ENCODE assay signal across 25 cellular contexts in genomic region chrX:153731845-153732215, GRCh38. TPM values are rescaled to one million over a fixed set of nuclear protein-coding genes. Genes with fewer than 3 reads are reported as not detected.
A peak's percentile ranks its signal among the peaks of the same experiment; 100 is the strongest.
DNase-seq lines count a peak whose midpoint lies in the region; ATAC-seq, FAIRE-seq and TF ChIP-seq lines count a peak whose summit lies in the region.
"Had no signal": no experiment of that assay in that cellular context is flagged by ENCODE, and none has a peak within 500 bp of the region (broad histone marks: within the 10 kb centered on the region; RNA-seq: fewer than 3 reads in every experiment).

No MANE protein-coding gene starts in this region.

- POLR2A ChIA-PET in HepG2 (lab: Yijun Ruan, JAX) = interaction anchor here (1.1 kb wide), 1 partner anchor 62 kb away, joined by 3 read pairs; the partner anchor contains the start of genes IDH3G and SSR4
- POLR2A ChIA-PET in activated naive CD8-positive, alpha-beta T cell treated with anti-CD3 and anti-CD28 coated beads, Interleukin-2, amount 10 ng/mL, durations not matched to agents 7 days and 5 days (lab: Charles Lee) = no interaction called here

- in situ Hi-C loops in HepG2 (cut with HindIII; ENCODE audit: extremely low pct_ligation_motif_present, low pct_unique_long_range_greater_than_20kb) = no loop called here

- peaks cover 19% of the 10 kb centered on the region for H4K20me1 ChIP-seq in HepG2 (ENCODE audit: insufficient read depth, low read length)

- H3K4me3 ChIP-seq in HepG2 (replicated peaks in 1 of 3; ENCODE audit: insufficient read depth in 1 of 3, low read depth in 2 of 3, low read length in 3 of 3) (no peak overlapping the region), right lobe of liver (no peak overlapping the region), Peyer's patch (no peak overlapping the region)
- H3K4me3 ChIP-seq: left ventricle myocardium inferior, prostate gland, sigmoid colon had no signal

- H3K27ac ChIP-seq in HepG2 (ENCODE audit: extremely low read length, insufficient read depth, low read length) = no peak overlapping the region
- no peak overlapping the region for H3K27ac ChIP-seq in right lobe of liver
- H3K27ac ChIP-seq in Peyer's patch = no peak overlapping the region
- H3K27ac ChIP-seq: left ventricle myocardium inferior, prostate gland, sigmoid colon, VCaP had no signal

- no TSS peak for BruUV-seq in HepG2 (replicated peaks; lab: Mats Ljungman, UMichigan)

- 100% methylated on average over 2 of the region's 3 CpGs for WGBS in HepG2 (ENCODE audit: low lambda C conversion rate)
- 80% methylated on average over 3 of the region's 3 CpGs for WGBS in right lobe of liver (ENCODE audit: insufficient coverage, low coverage, low lambda C conversion rate, missing lambda C conversion rate)

- intact Hi-C loops in HepG2 (cut with micrococcal nuclease; ENCODE audit: unreplicated experiment) (no loop called here), right lobe of liver (cut with DNase I) (no loop called here)

- peaks cover 21% of the 10 kb centered on the region for H3K4me1 Mint-ChIP-seq in T-helper 1 cell treated with Interleukin-12 subunit alpha and Interleukin-12 subunit beta and Interleukin-4 antibody, amounts not matched to agents 30 μg/mL and 1 μg/mL, for 36 hours (ENCODE audit: low read depth)
- H3K4me1 Mint-ChIP-seq in activated naive CD8-positive, alpha-beta T cell treated with anti-CD3 and anti-CD28 coated beads, Interleukin-2, amount 10 ng/mL, durations not matched to agents 7 days and 5 days = peaks cover 27% of the 10 kb centered on the region
- peaks cover 43% of the 10 kb centered on the region for H3K4me1 Mint-ChIP-seq in stimulated activated effector memory CD8-positive, alpha-beta T cell treated with anti-CD3 and anti-CD28 coated beads, Interleukin-12 subunit alpha, Interleukin-12 subunit beta, amount 100 ng/mL, for 72 hours

- peaks cover 9% of the 10 kb centered on the region for H3K9me3 Mint-ChIP-seq in T-helper 1 cell treated with Interleukin-12 subunit alpha and Interleukin-12 subunit beta and Interleukin-4 antibody, amounts not matched to agents 30 μg/mL and 1 μg/mL, for 36 hours
- no peaks in the 10 kb centered on the region for H3K9me3 Mint-ChIP-seq in activated naive CD8-positive, alpha-beta T cell treated with anti-CD3 and anti-CD28 coated beads, Interleukin-2, amount 10 ng/mL, durations not matched to agents 7 days and 5 days
- peaks cover 2% of the 10 kb centered on the region for H3K9me3 Mint-ChIP-seq in stimulated activated effector memory CD8-positive, alpha-beta T cell treated with anti-CD3 and anti-CD28 coated beads, Interleukin-12 subunit alpha, Interleukin-12 subunit beta, amount 100 ng/mL, for 72 hours
- H3K9me3 Mint-ChIP-seq: CD4-positive, alpha-beta T cell; stimulated activated naive CD8-positive, alpha-beta T cell treated with anti-CD3 and anti-CD28 coated beads, Interleukin-15, Interleukin-2, amounts not matched to agents 100 ng/mL and 50 ng/mL, for 24 hours had no signal

- CTCF ChIA-PET in HepG2 (lab: Yijun Ruan, JAX; ENCODE audit: low intra/inter-chr PET ratio, low total read pairs) = no interaction called here

- TF ChIP-seq EP300 in HepG2 (IDR thresholded peaks at IDR 0.05; ENCODE audit: low read depth in 2 of 2, low read length in 2 of 2) (no peak), HepG2 (CRISPR knock-in tag; IDR thresholded peaks at IDR 0.05; ENCODE audit: borderline replicate concordance) (no peak)

- ATAC-seq in HepG2 = no peak
- no peak for ATAC-seq in right lobe of liver
- no peak for ATAC-seq in activated naive CD8-positive, alpha-beta T cell treated with anti-CD3 and anti-CD28 coated beads, Interleukin-2, amount 10 ng/mL, durations not matched to agents 7 days and 5 days (ENCODE audit: low read depth)
- ATAC-seq in stimulated activated effector memory CD8-positive, alpha-beta T cell treated with anti-CD3 and anti-CD28 coated beads, Interleukin-12 subunit alpha, Interleukin-12 subunit beta, amount 100 ng/mL, for 72 hours = peak; percentile 43

- peaks cover 14% of the 10 kb centered on the region for H3K79me2 ChIP-seq in HepG2 (ENCODE audit: insufficient read depth, low read length)

- TF ChIP-seq RAD21 in HepG2 (CRISPR knock-in tag; IDR thresholded peaks at IDR 0.05) = no peak

- H3K9me3 ChIP-seq in HepG2 (ENCODE audit: low read length) (no peaks in the 10 kb centered on the region), right lobe of liver (no peaks in the 10 kb centered on the region), Peyer's patch (no peaks in the 10 kb centered on the region)
- H3K9me3 ChIP-seq: left ventricle myocardium inferior, prostate gland, sigmoid colon had no signal

- no peak for DNase-seq in T-helper 1 cell
- DNase-seq in HepG2 (ENCODE audit: low spot score) = no peak
- DNase-seq in right lobe of liver = no peak
- DNase-seq in activated naive CD8-positive, alpha-beta T cell treated with anti-CD3 and anti-CD28 coated beads, Interleukin-2, amount 10 ng/mL, durations not matched to agents 7 days and 5 days = no peak
- DNase-seq in stimulated activated effector memory CD8-positive, alpha-beta T cell treated with anti-CD3 and anti-CD28 coated beads, Interleukin-12 subunit alpha, Interleukin-12 subunit beta, amount 100 ng/mL, for 72 hours (ENCODE audit: low spot score in 2 of 2) = no peak
- DNase-seq in Peyer's patch = no peak
- no peak for DNase-seq in cerebellar nuclear complex (lab: John Stamatoyannopoulos, UW)
- DNase-seq: 8988T; activated CD4-positive, alpha-beta T cell treated with anti-CD3 and anti-CD28 coated beads, Interleukin-2, amount 50 U/mL, for 4 hours; activated T-cell treated with anti-CD3 and anti-CD28 coated beads for 4 hours; CD4-positive, alpha-beta T cell; HCEC 1CT; left ventricle myocardium inferior; NCI-H1694 treated with DMSO at 0.1 percent for 48 hours; NCI-H2171; NCI-H510A treated with DMSO at 0.1 percent for 48 hours; NK-92 treated with Interleukin-12 subunit alpha and Interleukin-12 subunit beta, amount 100 ng/mL, for 24 hours; SHP77; sigmoid colon; T-helper 9 cell had no signal

- peaks cover 33% of the 10 kb centered on the region for H3K36me3 Mint-ChIP-seq in T-helper 1 cell treated with Interleukin-12 subunit alpha and Interleukin-12 subunit beta and Interleukin-4 antibody, amounts not matched to agents 30 μg/mL and 1 μg/mL, for 36 hours (ENCODE audit: low read depth)
- peaks cover 29% of the 10 kb centered on the region for H3K36me3 Mint-ChIP-seq in activated naive CD8-positive, alpha-beta T cell treated with anti-CD3 and anti-CD28 coated beads, Interleukin-2, amount 10 ng/mL, durations not matched to agents 7 days and 5 days
- no peaks in the 10 kb centered on the region for H3K36me3 Mint-ChIP-seq in stimulated activated effector memory CD8-positive, alpha-beta T cell treated with anti-CD3 and anti-CD28 coated beads, Interleukin-12 subunit alpha, Interleukin-12 subunit beta, amount 100 ng/mL, for 72 hours

- peak overlapping the region; percentile 57 for H3K27ac Mint-ChIP-seq in T-helper 1 cell treated with Interleukin-12 subunit alpha and Interleukin-12 subunit beta and Interleukin-4 antibody, amounts not matched to agents 30 μg/mL and 1 μg/mL, for 36 hours
- H3K27ac Mint-ChIP-seq in activated naive CD8-positive, alpha-beta T cell treated with anti-CD3 and anti-CD28 coated beads, Interleukin-2, amount 10 ng/mL, durations not matched to agents 7 days and 5 days = peak overlapping the region; percentile 49
- no peak overlapping the region for H3K27ac Mint-ChIP-seq in stimulated activated effector memory CD8-positive, alpha-beta T cell treated with anti-CD3 and anti-CD28 coated beads, Interleukin-12 subunit alpha, Interleukin-12 subunit beta, amount 100 ng/mL, for 72 hours
- H3K27ac Mint-ChIP-seq: activated naive CD8-positive, alpha-beta T cell; CD4-positive, alpha-beta T cell had no signal

- TF ChIP-seq POLR2A in HepG2 (IDR thresholded peaks at IDR 0.05; ENCODE audit: insufficient read depth in 1 of 2, low read depth in 2 of 2, low read length in 2 of 2) (no peak), right lobe of liver (IDR thresholded peaks at IDR 0.05) (no peak), Peyer's patch (IDR thresholded peaks at IDR 0.05) (no peak)

- no peak overlapping the region for H3K4me3 Mint-ChIP-seq in T-helper 1 cell treated with Interleukin-12 subunit alpha and Interleukin-12 subunit beta and Interleukin-4 antibody, amounts not matched to agents 30 μg/mL and 1 μg/mL, for 36 hours
- H3K4me3 Mint-ChIP-seq in activated naive CD8-positive, alpha-beta T cell treated with anti-CD3 and anti-CD28 coated beads, Interleukin-2, amount 10 ng/mL, durations not matched to agents 7 days and 5 days = no peak overlapping the region
- peak overlapping the region; percentile 38 for H3K4me3 Mint-ChIP-seq in stimulated activated effector memory CD8-positive, alpha-beta T cell treated with anti-CD3 and anti-CD28 coated beads, Interleukin-12 subunit alpha, Interleukin-12 subunit beta, amount 100 ng/mL, for 72 hours
- H3K4me3 Mint-ChIP-seq: activated naive CD8-positive, alpha-beta T cell; CD4-positive, alpha-beta T cell; stimulated activated naive CD8-positive, alpha-beta T cell treated with anti-CD3 and anti-CD28 coated beads, Interleukin-15, Interleukin-2, amounts not matched to agents 100 ng/mL and 50 ng/mL, for 24 hours had no signal

- TF ChIP-seq CTCF in HepG2 (CRISPR knock-in tag; IDR thresholded peaks at IDR 0.05) (no peak), right lobe of liver (IDR thresholded peaks at IDR 0.05) (no peak), Peyer's patch (IDR thresholded peaks at IDR 0.05) (no peak)

- peaks cover 0 to 9% of the 10 kb centered on the region in 2 experiments; a peak in 1 of 5 replicates for H3K36me3 ChIP-seq in HepG2 (replicated peaks in 1 of 2; ENCODE audit: control insufficient read depth in 1 of 2, insufficient read depth in 2 of 2, low read length in 2 of 2)
- peaks cover 0 to under 1% (median 0%) of the 10 kb centered on the region in 4 donors for H3K36me3 ChIP-seq in right lobe of liver
- peaks cover 0 to 6% (median 0%) of the 10 kb centered on the region in 3 donors for H3K36me3 ChIP-seq in Peyer's patch
- H3K36me3 ChIP-seq: prostate gland had no signal

- H3K27me3 ChIP-seq in HepG2 (ENCODE audit: control insufficient read depth in 1 of 2, insufficient read depth in 2 of 2, low read length in 2 of 2) = no peaks in the 10 kb centered on the region
- no peaks in the 10 kb centered on the region for H3K27me3 ChIP-seq in right lobe of liver
- no peaks in the 10 kb centered on the region for H3K27me3 ChIP-seq in Peyer's patch
- H3K27me3 ChIP-seq: sigmoid colon had no signal

- no peaks in the 10 kb centered on the region for H3K27me3 Mint-ChIP-seq in T-helper 1 cell treated with Interleukin-12 subunit alpha and Interleukin-12 subunit beta and Interleukin-4 antibody, amounts not matched to agents 30 μg/mL and 1 μg/mL, for 36 hours (ENCODE audit: low read depth)
- H3K27me3 Mint-ChIP-seq in activated naive CD8-positive, alpha-beta T cell treated with anti-CD3 and anti-CD28 coated beads, Interleukin-2, amount 10 ng/mL, durations not matched to agents 7 days and 5 days = no peaks in the 10 kb centered on the region
- H3K27me3 Mint-ChIP-seq: activated naive CD8-positive, alpha-beta T cell; CD4-positive, alpha-beta T cell; stimulated activated naive CD8-positive, alpha-beta T cell treated with anti-CD3 and anti-CD28 coated beads, Interleukin-15, Interleukin-2, amounts not matched to agents 100 ng/mL and 50 ng/mL, for 24 hours had no signal

- peak; percentile 8 for FAIRE-seq in HepG2 (lab: Jason Lieb, UNC)

- H2AFZ ChIP-seq in HepG2 (ENCODE audit: low read length) = no peak overlapping the region

- H3K4me1 ChIP-seq in HepG2 (ENCODE audit: insufficient read depth, low read length) (peaks cover 50% of the 10 kb centered on the region), right lobe of liver (no peaks in the 10 kb centered on the region), Peyer's patch (peaks cover 0 to 18% (median 1%) of the 10 kb centered on the region in 4 donors)
- H3K4me1 ChIP-seq: prostate gland had no signal

- no peak overlapping the region for H3K4me2 ChIP-seq in HepG2 (ENCODE audit: low read depth, low read length)

- H3K9ac ChIP-seq in HepG2 (ENCODE audit: insufficient read depth, low read depth, low read length) = no peak overlapping the region

RNA-seq across cellular contexts. Expression of gene ABCD1, which starts 7.2 kb away (rescaled TPM):
- total RNA-seq in HepG2 (2016; rRNA removed; fragmentation: Illumina TruSeq; extraction: Trizol) (10.1 and 15.9 TPM in 2 replicates), right lobe of liver (10 to 100 TPM in 4 of 6 experiments, 1 to 10 TPM in 2; 8.0 to 20.8 (median 10.9) TPM), Peyer's patch (10 to 100 TPM; 14.9 to 94.2 (median 68.0) TPM)
- 1.6 and 2.0 TPM in 2 replicates for total RNA-seq in HepG2 (2016; cell fraction: cytosol; rRNA removed; fragmentation: Illumina TruSeq; extraction: Trizol; ENCODE audit: low read depth)
- 9.1 and 16.2 TPM in 2 replicates for total RNA-seq in HepG2 (2016; cell fraction: insoluble cytoplasmic fraction; rRNA removed; fragmentation: Illumina TruSeq; extraction: Trizol)
- total RNA-seq in HepG2 (2016; cell fraction: membrane; rRNA removed; fragmentation: Illumina TruSeq; extraction: Trizol) = 5.1 and 7.8 TPM in 2 replicates
- 14.6 and 18.2 TPM in 2 replicates for total RNA-seq in HepG2 (2016; cell fraction: nucleus; rRNA removed; fragmentation: Illumina TruSeq; extraction: Trizol)
- polyA plus RNA-seq in HepG2 (2011; rRNA removed) = 11.4 and 15.4 TPM in 2 replicates
- polyA plus RNA-seq in HepG2 (2011; cell fraction: cytosol; rRNA removed) = 7.2 and 9.7 TPM in 2 replicates
- polyA plus RNA-seq in HepG2 (2011; cell fraction: nucleus; rRNA removed) = 50.2 and 59.9 TPM in 2 replicates
- 19.7 and 23.2 TPM in 2 replicates for polyA plus RNA-seq in HepG2 (2012)
- polyA plus RNA-seq in HepG2 (2016; cell fraction: cytosol; fragmentation: Illumina TruSeq; extraction: Trizol; ENCODE audit: low read depth) = 2.1 and 2.2 TPM in 2 replicates
- polyA plus RNA-seq in HepG2 (2016; cell fraction: insoluble cytoplasmic fraction; fragmentation: Illumina TruSeq; extraction: Trizol; ENCODE audit: low read depth) = 8.6 and 12.6 TPM in 2 replicates
- 4.3 and 5.1 TPM in 2 replicates for polyA plus RNA-seq in HepG2 (2016; cell fraction: membrane; fragmentation: Illumina TruSeq; extraction: Trizol; ENCODE audit: low read depth)
- 34.6 and 36.9 TPM in 2 replicates for polyA plus RNA-seq in HepG2 (2016; cell fraction: nucleus; fragmentation: Illumina TruSeq; extraction: Trizol; ENCODE audit: insufficient read depth, low read depth)
- 25.4 and 48.9 TPM in 2 replicates for polyA minus RNA-seq in HepG2 (2011; rRNA and poly(A)+ RNA removed; ENCODE audit: low replicate concordance)
- 19.4 and 20.9 TPM in 2 replicates for polyA minus RNA-seq in HepG2 (2011; cell fraction: cytosol; rRNA and poly(A)+ RNA removed)
- 25.5 and 30.1 TPM in 2 replicates for polyA minus RNA-seq in HepG2 (2011; cell fraction: nucleus; rRNA and poly(A)+ RNA removed)
- total RNA-seq in activated naive CD8-positive, alpha-beta T cell treated with anti-CD3 and anti-CD28 coated beads, Interleukin-2, amount 10 ng/mL, durations not matched to agents 7 days and 5 days = 10 to 100 TPM; 15.9 to 16.4 TPM

RNA-seq across cellular contexts. Expression of gene BCAP31, which starts 7.6 kb away (rescaled TPM):
- total RNA-seq in HepG2 (2016; rRNA removed; fragmentation: Illumina TruSeq; extraction: Trizol) (101 and 178 TPM in 2 replicates), right lobe of liver (100 to 1,000 TPM; 100 to 126 (median 107) TPM), Peyer's patch (100 to 1,000 TPM in 2 of 4 donors, 10 to 100 TPM in 2; 45.4 to 148 (median 101) TPM)
- 102 and 117 TPM in 2 replicates for total RNA-seq in HepG2 (2016; cell fraction: cytosol; rRNA removed; fragmentation: Illumina TruSeq; extraction: Trizol; ENCODE audit: low read depth)
- 101 and 181 TPM in 2 replicates for total RNA-seq in HepG2 (2016; cell fraction: insoluble cytoplasmic fraction; rRNA removed; fragmentation: Illumina TruSeq; extraction: Trizol)
- total RNA-seq in HepG2 (2016; cell fraction: membrane; rRNA removed; fragmentation: Illumina TruSeq; extraction: Trizol) = 109 and 120 TPM in 2 replicates
- 130 and 143 TPM in 2 replicates for total RNA-seq in HepG2 (2016; cell fraction: nucleus; rRNA removed; fragmentation: Illumina TruSeq; extraction: Trizol)
- 139 and 155 TPM in 2 replicates for polyA plus RNA-seq in HepG2 (2011; rRNA removed)
- 152 and 160 TPM in 2 replicates for polyA plus RNA-seq in HepG2 (2011; cell fraction: cytosol; rRNA removed)
- 78.1 and 93.1 TPM in 2 replicates for polyA plus RNA-seq in HepG2 (2011; cell fraction: nucleus; rRNA removed)
- polyA plus RNA-seq in HepG2 (2012) = 231 and 288 TPM in 2 replicates
- polyA plus RNA-seq in HepG2 (2016; cell fraction: cytosol; fragmentation: Illumina TruSeq; extraction: Trizol; ENCODE audit: low read depth) = 105 and 124 TPM in 2 replicates
- polyA plus RNA-seq in HepG2 (2016; cell fraction: insoluble cytoplasmic fraction; fragmentation: Illumina TruSeq; extraction: Trizol; ENCODE audit: low read depth) = 93.2 and 96.9 TPM in 2 replicates
- polyA plus RNA-seq in HepG2 (2016; cell fraction: membrane; fragmentation: Illumina TruSeq; extraction: Trizol; ENCODE audit: low read depth) = 94.8 and 109 TPM in 2 replicates
- polyA plus RNA-seq in HepG2 (2016; cell fraction: nucleus; fragmentation: Illumina TruSeq; extraction: Trizol; ENCODE audit: insufficient read depth, low read depth) = 219 and 236 TPM in 2 replicates
- polyA minus RNA-seq in HepG2 (2011; rRNA and poly(A)+ RNA removed; ENCODE audit: low replicate concordance) = 297 and 320 TPM in 2 replicates
- 61.3 and 65.4 TPM in 2 replicates for polyA minus RNA-seq in HepG2 (2011; cell fraction: cytosol; rRNA and poly(A)+ RNA removed)
- polyA minus RNA-seq in HepG2 (2011; cell fraction: nucleus; rRNA and poly(A)+ RNA removed) = 46.2 and 58.7 TPM in 2 replicates
- 100 to 1,000 TPM; 140 to 141 TPM for total RNA-seq in activated naive CD8-positive, alpha-beta T cell treated with anti-CD3 and anti-CD28 coated beads, Interleukin-2, amount 10 ng/mL, durations not matched to agents 7 days and 5 days

RNA-seq across cellular contexts. Expression of gene PLXNB3, which starts 32.2 kb away (rescaled TPM):
- total RNA-seq in HepG2 (2016; rRNA removed; fragmentation: Illumina TruSeq; extraction: Trizol) (1.2 and 3.0 TPM in 2 replicates), right lobe of liver (1 to 10 TPM in 3 of 6 experiments, under 1 TPM in 3; 0.55 to 1.7 (median 0.94) TPM), Peyer's patch (10 to 100 TPM in 1 of 4 donors, 1 to 10 TPM in 3; 2.7 to 25.6 (median 7.6) TPM)
- 0.20 and 0.62 TPM in 2 replicates for total RNA-seq in HepG2 (2016; cell fraction: cytosol; rRNA removed; fragmentation: Illumina TruSeq; extraction: Trizol; ENCODE audit: low read depth)
- total RNA-seq in HepG2 (2016; cell fraction: insoluble cytoplasmic fraction; rRNA removed; fragmentation: Illumina TruSeq; extraction: Trizol) = 0.51 and 3.2 TPM in 2 replicates
- 0.90 and 1.4 TPM in 2 replicates for total RNA-seq in HepG2 (2016; cell fraction: membrane; rRNA removed; fragmentation: Illumina TruSeq; extraction: Trizol)
- total RNA-seq in HepG2 (2016; cell fraction: nucleus; rRNA removed; fragmentation: Illumina TruSeq; extraction: Trizol) = 3.6 and 5.9 TPM in 2 replicates
- 6.9 and 8.1 TPM in 2 replicates for polyA plus RNA-seq in HepG2 (2011; rRNA removed)
- 2.0 and 3.8 TPM in 2 replicates for polyA plus RNA-seq in HepG2 (2011; cell fraction: cytosol; rRNA removed)
- 40.4 and 58.7 TPM in 2 replicates for polyA plus RNA-seq in HepG2 (2011; cell fraction: nucleus; rRNA removed)
- 3.4 and 5.7 TPM in 2 replicates for polyA plus RNA-seq in HepG2 (2012)
- polyA plus RNA-seq in HepG2 (2016; cell fraction: cytosol; fragmentation: Illumina TruSeq; extraction: Trizol; ENCODE audit: low read depth) = 0.61 and 0.93 TPM in 2 replicates
- 1.8 and 2.9 TPM in 2 replicates for polyA plus RNA-seq in HepG2 (2016; cell fraction: insoluble cytoplasmic fraction; fragmentation: Illumina TruSeq; extraction: Trizol; ENCODE audit: low read depth)
- 2.0 and 2.3 TPM in 2 replicates for polyA plus RNA-seq in HepG2 (2016; cell fraction: membrane; fragmentation: Illumina TruSeq; extraction: Trizol; ENCODE audit: low read depth)
- 20.2 and 27.0 TPM in 2 replicates for polyA plus RNA-seq in HepG2 (2016; cell fraction: nucleus; fragmentation: Illumina TruSeq; extraction: Trizol; ENCODE audit: insufficient read depth, low read depth)
- 0.68 and 8.0 TPM in 2 replicates for polyA minus RNA-seq in HepG2 (2011; rRNA and poly(A)+ RNA removed; ENCODE audit: low replicate concordance)
- polyA minus RNA-seq in HepG2 (2011; cell fraction: cytosol; rRNA and poly(A)+ RNA removed) = 5.1 and 5.5 TPM in 2 replicates
- 5.0 and 6.8 TPM in 2 replicates for polyA minus RNA-seq in HepG2 (2011; cell fraction: nucleus; rRNA and poly(A)+ RNA removed)
- total RNA-seq in activated naive CD8-positive, alpha-beta T cell treated with anti-CD3 and anti-CD28 coated beads, Interleukin-2, amount 10 ng/mL, durations not matched to agents 7 days and 5 days = 1 to 10 TPM; 1.3 to 2.1 TPM
- total RNA-seq: CD4-positive, alpha-beta T cell had no signal

RNA-seq across cellular contexts. Expression of gene SLC6A8, which starts 44.1 kb away (rescaled TPM):
- 9.0 and 13.9 TPM in 2 replicates for total RNA-seq in HepG2 (2016; rRNA removed; fragmentation: Illumina TruSeq; extraction: Trizol)
- total RNA-seq in HepG2 (2016; cell fraction: cytosol; rRNA removed; fragmentation: Illumina TruSeq; extraction: Trizol; ENCODE audit: low read depth) = 5.6 and 6.3 TPM in 2 replicates
- 8.6 and 16.2 TPM in 2 replicates for total RNA-seq in HepG2 (2016; cell fraction: insoluble cytoplasmic fraction; rRNA removed; fragmentation: Illumina TruSeq; extraction: Trizol)
- 22.0 and 22.3 TPM in 2 replicates for total RNA-seq in HepG2 (2016; cell fraction: membrane; rRNA removed; fragmentation: Illumina TruSeq; extraction: Trizol)
- total RNA-seq in HepG2 (2016; cell fraction: nucleus; rRNA removed; fragmentation: Illumina TruSeq; extraction: Trizol) = 11.0 and 18.5 TPM in 2 replicates
- polyA plus RNA-seq in HepG2 (2011; rRNA removed) = 176 and 264 TPM in 2 replicates
- polyA plus RNA-seq in HepG2 (2011; cell fraction: cytosol; rRNA removed) = 196 and 214 TPM in 2 replicates
- 723 and 745 TPM in 2 replicates for polyA plus RNA-seq in HepG2 (2011; cell fraction: nucleus; rRNA removed)
- 356 and 405 TPM in 2 replicates for polyA plus RNA-seq in HepG2 (2012)
- polyA plus RNA-seq in HepG2 (2016; cell fraction: cytosol; fragmentation: Illumina TruSeq; extraction: Trizol; ENCODE audit: low read depth) = 10.4 and 12.7 TPM in 2 replicates
- polyA plus RNA-seq in HepG2 (2016; cell fraction: insoluble cytoplasmic fraction; fragmentation: Illumina TruSeq; extraction: Trizol; ENCODE audit: low read depth) = 19.8 and 27.0 TPM in 2 replicates
- polyA plus RNA-seq in HepG2 (2016; cell fraction: membrane; fragmentation: Illumina TruSeq; extraction: Trizol; ENCODE audit: low read depth) = 35.0 and 35.9 TPM in 2 replicates
- polyA plus RNA-seq in HepG2 (2016; cell fraction: nucleus; fragmentation: Illumina TruSeq; extraction: Trizol; ENCODE audit: insufficient read depth, low read depth) = 58.3 and 60.5 TPM in 2 replicates
- polyA minus RNA-seq in HepG2 (2011; rRNA and poly(A)+ RNA removed; ENCODE audit: low replicate concordance) = 85.4 and 544 TPM in 2 replicates
- 145 and 181 TPM in 2 replicates for polyA minus RNA-seq in HepG2 (2011; cell fraction: cytosol; rRNA and poly(A)+ RNA removed)
- 106 and 150 TPM in 2 replicates for polyA minus RNA-seq in HepG2 (2011; cell fraction: nucleus; rRNA and poly(A)+ RNA removed)
- total RNA-seq in right lobe of liver = 1 to 10 TPM; 1.6 to 9.2 (median 2.9) TPM
- 1 to 10 TPM; 1.7 to 1.9 TPM for total RNA-seq in activated naive CD8-positive, alpha-beta T cell treated with anti-CD3 and anti-CD28 coated beads, Interleukin-2, amount 10 ng/mL, durations not matched to agents 7 days and 5 days
- total RNA-seq in Peyer's patch = 100 to 1,000 TPM in 3 of 4 donors, 10 to 100 TPM in 1; 36.3 to 562 (median 146) TPM

RNA-seq across cellular contexts. Expression of gene SRPK3, which starts 49.0 kb away (rescaled TPM):
- total RNA-seq in HepG2 (2016; rRNA removed; fragmentation: Illumina TruSeq; extraction: Trizol) (0.22 TPM in 1 of 2 replicates, not detected in the other), right lobe of liver (not detected), Peyer's patch (1 to 10 TPM in 1 of 4 donors, not detected in 3; 1.7 TPM)
- total RNA-seq in HepG2 (2016; cell fraction: cytosol; rRNA removed; fragmentation: Illumina TruSeq; extraction: Trizol; ENCODE audit: low read depth) = not detected in 2 replicates
- total RNA-seq in HepG2 (2016; cell fraction: insoluble cytoplasmic fraction; rRNA removed; fragmentation: Illumina TruSeq; extraction: Trizol) = 0.09 TPM in 1 of 2 replicates, not detected in the other
- 0.07 TPM in 1 of 2 replicates, not detected in the other for total RNA-seq in HepG2 (2016; cell fraction: membrane; rRNA removed; fragmentation: Illumina TruSeq; extraction: Trizol)
- not detected in 2 replicates for total RNA-seq in HepG2 (2016; cell fraction: nucleus; rRNA removed; fragmentation: Illumina TruSeq; extraction: Trizol)
- polyA plus RNA-seq in HepG2 (2011; rRNA removed) = 0.10 and 0.30 TPM in 2 replicates
- polyA plus RNA-seq in HepG2 (2011; cell fraction: cytosol; rRNA removed) = 0.03 and 0.13 TPM in 2 replicates
- polyA plus RNA-seq in HepG2 (2011; cell fraction: nucleus; rRNA removed) = 0.93 and 2.1 TPM in 2 replicates
- 0.07 and 0.15 TPM in 2 replicates for polyA plus RNA-seq in HepG2 (2012)
- 0.16 and 0.37 TPM in 2 replicates for polyA plus RNA-seq in HepG2 (2016; cell fraction: cytosol; fragmentation: Illumina TruSeq; extraction: Trizol; ENCODE audit: low read depth)
- polyA plus RNA-seq in HepG2 (2016; cell fraction: insoluble cytoplasmic fraction; fragmentation: Illumina TruSeq; extraction: Trizol; ENCODE audit: low read depth) = not detected in 2 replicates
- 0.14 TPM in 1 of 2 replicates, not detected in the other for polyA plus RNA-seq in HepG2 (2016; cell fraction: membrane; fragmentation: Illumina TruSeq; extraction: Trizol; ENCODE audit: low read depth)
- polyA plus RNA-seq in HepG2 (2016; cell fraction: nucleus; fragmentation: Illumina TruSeq; extraction: Trizol; ENCODE audit: insufficient read depth, low read depth) = 0.57 TPM in 1 of 2 replicates, not detected in the other
- polyA minus RNA-seq in HepG2 (2011; rRNA and poly(A)+ RNA removed; ENCODE audit: low replicate concordance) = 0.06 TPM in 1 of 2 replicates, not detected in the other
- not detected in 2 replicates for polyA minus RNA-seq in HepG2 (2011; cell fraction: cytosol; rRNA and poly(A)+ RNA removed)
- not detected in 2 replicates for polyA minus RNA-seq in HepG2 (2011; cell fraction: nucleus; rRNA and poly(A)+ RNA removed)
- not detected for total RNA-seq in activated naive CD8-positive, alpha-beta T cell treated with anti-CD3 and anti-CD28 coated beads, Interleukin-2, amount 10 ng/mL, durations not matched to agents 7 days and 5 days
- total RNA-seq: CD4-positive, alpha-beta T cell had no signal
